In the genomic region with DNA sequence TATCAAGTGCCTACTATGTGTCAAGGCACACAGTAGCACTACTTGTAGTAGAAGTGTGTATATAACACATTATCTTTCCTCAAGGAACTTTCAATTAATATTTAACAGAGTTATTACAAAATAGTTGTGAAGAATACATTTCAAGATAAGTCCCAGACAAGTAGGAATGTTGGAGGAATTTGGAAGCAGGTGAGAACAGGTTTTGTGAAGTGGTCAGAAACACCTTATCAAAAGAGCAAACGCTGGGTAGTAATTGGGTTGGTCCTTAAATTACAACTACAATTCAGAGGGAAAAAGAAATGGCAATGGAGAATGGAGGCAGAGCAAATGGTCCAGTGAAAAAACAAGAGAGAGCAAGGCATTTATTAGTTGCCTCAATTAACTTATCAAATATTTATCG, we compare ENCODE assay signal across 24 cellular contexts.
"Had no signal": no experiment of that assay in that cellular context is flagged by ENCODE, and none has a peak within 500 bp of the region (broad histone marks: within the 10 kb centered on the region; RNA-seq: fewer than 3 reads in every experiment).

No MANE protein-coding gene starts in this region.

- H3K4me1 ChIP-seq: pancreas, prostate gland, right lobe of liver, sigmoid colon, stomach, thyroid gland, tibial nerve, upper lobe of left lung, vagina had no signal

- H3K4me3 ChIP-seq: pancreas, prostate gland, right lobe of liver, sigmoid colon, stomach, thoracic aorta, thyroid gland, tibial nerve, upper lobe of left lung, vagina had no signal

- H3K9me3 ChIP-seq: neutrophil, pancreas, prostate gland, right lobe of liver, sigmoid colon, stomach, thoracic aorta, thyroid gland, upper lobe of left lung, vagina had no signal

- H3K27ac ChIP-seq: neutrophil, pancreas, prostate gland, right lobe of liver, sigmoid colon, stomach, thoracic aorta, thyroid gland, tibial nerve, upper lobe of left lung, vagina had no signal

- ATAC-seq: naive thymus-derived CD8-positive, alpha-beta T cell; natural killer cell treated with Interleukin-12 subunit alpha and Interleukin-12 subunit beta and Interleukin-15 and Interleukin-18, amount 100 ng/mL, for 72 hours; pancreas; right cardiac atrium; right lobe of liver; stimulated activated effector memory CD8-positive, alpha-beta T cell treated with anti-CD3 and anti-CD28 coated beads, Interleukin-12 subunit alpha, Interleukin-12 subunit beta, amount 100 ng/mL, for 72 hours; stimulated activated naive B cell treated with anti-CD40 and anti-IgM and Interleukin-4, amounts not matched to agents 10 μg/mL and 1 μg/mL and 100 μg/mL, for 72 hours had no signal

- H3K27me3 ChIP-seq: neutrophil, pancreas, right lobe of liver, sigmoid colon, stomach, thyroid gland, tibial nerve, upper lobe of left lung, vagina had no signal

- DNase-seq: naive thymus-derived CD8-positive, alpha-beta T cell; nephron progenitor cell; nucleus accumbens; pancreas; right cardiac atrium; right lobe of liver; sigmoid colon; small intestine; stimulated activated CD4-positive, alpha-beta T cell treated with anti-CD3 and anti-CD28 coated beads, Interleukin-15, amount 100 ng/mL, for 24 hours; stimulated activated CD4-positive, alpha-beta T cell treated with anti-CD3 and anti-CD28 coated beads, Interleukin-2, amount 100 ng/mL, for 24 hours; stimulated activated CD4-positive, alpha-beta T cell treated with anti-CD3 and anti-CD28 coated beads, Interleukin-2, amount 100 ng/mL, for 48 hours; stimulated activated CD4-positive, alpha-beta T cell treated with anti-CD3 and anti-CD28 coated beads, Interleukin-4, amount 100 ng/mL, for 24 hours; stimulated activated naive B cell treated with anti-CD40 and anti-IgM and Interleukin-4, amounts not matched to agents 10 μg/mL and 1 μg/mL and 100 μg/mL, for 72 hours; stimulated activated naive CD4-positive, alpha-beta T cell treated with Interleukin-2 at 50 U/mL for 16 hours; stomach; thyroid gland; upper lobe of left lung had no signal

- H3K36me3 ChIP-seq: neutrophil, pancreas, prostate gland, right lobe of liver, sigmoid colon, stomach, thoracic aorta, thyroid gland, tibial nerve, upper lobe of left lung, vagina had no signal
